1 cellular context compared by ENCODE assay signal in the genomic region with DNA sequence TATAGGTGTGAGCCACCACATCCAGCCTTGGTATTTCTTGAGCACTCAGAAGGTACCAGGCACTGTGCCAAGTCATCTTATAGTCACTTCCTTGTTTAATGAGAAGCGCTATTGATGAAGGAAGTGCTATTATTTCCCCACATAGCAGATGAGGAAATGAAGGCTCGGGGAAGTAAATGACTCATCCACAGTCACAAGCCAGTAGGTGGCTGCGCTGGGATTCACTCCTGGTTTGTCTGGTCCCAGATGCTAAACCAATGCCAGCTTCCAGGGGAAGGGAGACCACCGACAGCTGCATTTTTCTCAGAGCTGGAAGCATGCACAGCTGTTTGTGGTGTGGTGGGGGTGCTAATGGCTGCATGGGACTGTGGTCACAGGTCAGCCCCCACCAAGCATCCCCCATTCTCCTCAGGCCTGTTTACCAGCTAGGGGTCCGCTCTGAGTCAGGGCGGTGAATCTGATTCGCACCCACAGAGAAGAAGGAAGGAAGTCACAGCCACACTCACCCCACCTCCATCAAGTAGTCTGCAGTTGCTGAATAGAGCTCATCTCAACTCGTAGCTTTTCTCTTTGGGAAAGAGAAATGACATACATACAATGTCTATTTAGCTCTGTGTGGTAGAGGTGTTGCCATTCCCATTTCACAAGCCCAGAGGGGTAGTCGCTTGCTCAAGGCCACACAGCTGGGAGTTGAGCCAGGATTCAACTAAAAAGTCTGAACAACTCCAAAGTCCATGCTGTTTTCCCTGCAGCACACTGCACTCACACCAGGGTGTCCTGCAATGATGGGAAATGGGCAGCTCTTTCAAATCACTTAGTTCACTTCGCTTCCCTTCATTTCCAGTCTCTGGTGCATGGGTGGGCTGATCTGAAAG.
TF ChIP-seq lines count a peak whose summit lies in the region.

No MANE protein-coding gene starts in this region.

TF ChIP-seq in GM12878, 131 proteins besides CTCF, POLR2A, EP300 and RAD21 (continued from another document):
- TF ChIP-seq IKZF1 (conservative IDR thresholded peaks at IDR 0.05) (peak; percentile 92), CHD4 (IDR thresholded peaks at IDR 0.05) (no peak), MTA2 (IDR thresholded peaks at IDR 0.05; ENCODE audit: low read depth) (peak; percentile 70; the same call in 1 of the 2 replicates), PML (IDR thresholded peaks at IDR 0.05; ENCODE audit: low read length) (no peak), SPI1 (IDR thresholded peaks at IDR 0.05; ENCODE audit: borderline replicate concordance, insufficient read depth, low read depth, low read length) (peak; percentile 64; the same call in 1 of the 2 replicates), IRF4 (IDR thresholded peaks at IDR 0.05; ENCODE audit: low read depth, low read length) (no peak), TCF7 (IDR thresholded peaks at IDR 0.05; ENCODE audit: borderline replicate concordance) (no peak), IKZF2 (IDR thresholded peaks at IDR 0.05) (peak; percentile 60 to 78), NBN (IDR thresholded peaks at IDR 0.05) (peak; percentile 50; the same call in 1 of the 2 replicates), BHLHE40 (IDR thresholded peaks at IDR 0.05; ENCODE audit: borderline replicate concordance in 1 of 2, low read depth in 2 of 2, low read length in 1 of 2) (peak; percentile 27 to 69; a peak in 2 of 4 replicates), MEF2A (IDR thresholded peaks at IDR 0.05; ENCODE audit: insufficient read depth, low read depth, low read length) (no peak), GATAD2B (conservative IDR thresholded peaks at IDR 0.05; ENCODE audit: low read depth) (0 out of 2 replicates have a peak, but pooled peaks have one; percentile 47), NR2F1 (conservative IDR thresholded peaks at IDR 0.05) (peak; percentile 77), TCF12 (IDR thresholded peaks at IDR 0.05; ENCODE audit: low read depth, low read length) (peak; percentile 76; the same call in 1 of the 2 replicates), RUNX3 (IDR thresholded peaks at IDR 0.05; ENCODE audit: low read length) (peak; percentile 67), DPF2 (IDR thresholded peaks at IDR 0.05) (peak; percentile 91; the same call in 1 of the 2 replicates), MEF2B (IDR thresholded peaks at IDR 0.05; ENCODE audit: partially characterized antibody, poor library complexity, severe bottlenecking) (peak; percentile 14), ZNF24 (IDR thresholded peaks at IDR 0.05) (no peak)
- TF ChIP-seq, protein P1, sequence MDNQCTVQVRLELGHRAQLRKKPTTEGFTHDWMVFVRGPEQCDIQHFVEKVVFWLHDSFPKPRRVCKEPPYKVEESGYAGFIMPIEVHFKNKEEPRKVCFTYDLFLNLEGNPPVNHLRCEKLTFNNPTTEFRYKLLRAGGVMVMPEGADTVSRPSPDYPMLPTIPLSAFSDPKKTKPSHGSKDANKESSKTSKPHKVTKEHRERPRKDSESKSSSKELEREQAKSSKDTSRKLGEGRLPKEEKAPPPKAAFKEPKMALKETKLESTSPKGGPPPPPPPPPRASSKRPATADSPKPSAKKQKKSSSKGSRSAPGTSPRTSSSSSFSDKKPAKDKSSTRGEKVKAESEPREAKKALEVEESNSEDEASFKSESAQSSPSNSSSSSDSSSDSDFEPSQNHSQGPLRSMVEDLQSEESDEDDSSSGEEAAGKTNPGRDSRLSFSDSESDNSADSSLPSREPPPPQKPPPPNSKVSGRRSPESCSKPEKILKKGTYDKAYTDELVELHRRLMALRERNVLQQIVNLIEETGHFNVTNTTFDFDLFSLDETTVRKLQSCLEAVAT (IDR thresholded peaks at IDR 0.05), result peak; percentile 46; the same call in 1 of the 2 replicates
- TF ChIP-seq, protein P2, sequence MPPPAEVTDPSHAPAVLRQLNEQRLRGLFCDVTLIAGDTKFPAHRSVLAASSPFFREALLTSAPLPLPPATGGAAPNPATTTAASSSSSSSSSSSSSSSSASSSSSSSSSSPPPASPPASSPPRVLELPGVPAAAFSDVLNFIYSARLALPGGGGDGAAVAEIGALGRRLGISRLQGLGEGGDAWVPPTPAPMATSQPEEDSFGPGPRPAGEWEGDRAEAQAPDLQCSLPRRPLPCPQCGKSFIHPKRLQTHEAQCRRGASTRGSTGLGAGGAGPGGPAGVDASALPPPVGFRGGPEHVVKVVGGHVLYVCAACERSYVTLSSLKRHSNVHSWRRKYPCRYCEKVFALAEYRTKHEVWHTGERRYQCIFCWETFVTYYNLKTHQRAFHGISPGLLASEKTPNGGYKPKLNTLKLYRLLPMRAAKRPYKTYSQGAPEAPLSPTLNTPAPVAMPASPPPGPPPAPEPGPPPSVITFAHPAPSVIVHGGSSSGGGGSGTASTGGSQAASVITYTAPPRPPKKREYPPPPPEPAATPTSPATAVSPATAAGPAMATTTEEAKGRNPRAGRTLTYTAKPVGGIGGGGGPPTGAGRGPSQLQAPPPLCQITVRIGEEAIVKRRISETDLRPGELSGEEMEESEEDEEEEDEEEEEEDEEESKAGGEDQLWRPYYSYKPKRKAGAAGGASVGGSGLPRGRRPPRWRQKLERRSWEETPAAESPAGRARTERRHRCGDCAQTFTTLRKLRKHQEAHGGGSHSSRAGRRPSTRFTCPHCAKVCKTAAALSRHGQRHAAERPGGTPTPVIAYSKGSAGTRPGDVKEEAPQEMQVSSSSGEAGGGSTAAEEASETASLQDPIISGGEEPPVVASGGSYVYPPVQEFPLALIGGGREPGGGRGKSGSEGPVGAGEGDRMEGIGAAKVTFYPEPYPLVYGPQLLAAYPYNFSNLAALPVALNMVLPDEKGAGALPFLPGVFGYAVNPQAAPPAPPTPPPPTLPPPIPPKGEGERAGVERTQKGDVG (CRISPR knock-in tag; IDR thresholded peaks at IDR 0.05), result no peak
- TF ChIP-seq, protein P3, sequence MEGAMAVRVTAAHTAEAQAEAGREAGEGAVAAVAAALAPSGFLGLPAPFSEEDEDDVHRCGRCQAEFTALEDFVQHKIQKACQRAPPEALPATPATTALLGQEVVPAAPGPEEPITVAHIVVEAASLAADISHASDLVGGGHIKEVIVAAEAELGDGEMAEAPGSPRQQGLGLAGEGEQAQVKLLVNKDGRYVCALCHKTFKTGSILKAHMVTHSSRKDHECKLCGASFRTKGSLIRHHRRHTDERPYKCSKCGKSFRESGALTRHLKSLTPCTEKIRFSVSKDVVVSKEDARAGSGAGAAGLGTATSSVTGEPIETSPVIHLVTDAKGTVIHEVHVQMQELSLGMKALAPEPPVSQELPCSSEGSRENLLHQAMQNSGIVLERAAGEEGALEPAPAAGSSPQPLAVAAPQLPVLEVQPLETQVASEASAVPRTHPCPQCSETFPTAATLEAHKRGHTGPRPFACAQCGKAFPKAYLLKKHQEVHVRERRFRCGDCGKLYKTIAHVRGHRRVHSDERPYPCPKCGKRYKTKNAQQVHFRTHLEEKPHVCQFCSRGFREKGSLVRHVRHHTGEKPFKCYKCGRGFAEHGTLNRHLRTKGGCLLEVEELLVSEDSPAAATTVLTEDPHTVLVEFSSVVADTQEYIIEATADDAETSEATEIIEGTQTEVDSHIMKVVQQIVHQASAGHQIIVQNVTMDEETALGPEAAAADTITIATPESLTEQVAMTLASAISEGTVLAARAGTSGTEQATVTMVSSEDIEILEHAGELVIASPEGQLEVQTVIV (IDR thresholded peaks at IDR 0.05; ENCODE audit: borderline replicate concordance, partially characterized antibody), result no peak
- TF ChIP-seq, protein P4, sequence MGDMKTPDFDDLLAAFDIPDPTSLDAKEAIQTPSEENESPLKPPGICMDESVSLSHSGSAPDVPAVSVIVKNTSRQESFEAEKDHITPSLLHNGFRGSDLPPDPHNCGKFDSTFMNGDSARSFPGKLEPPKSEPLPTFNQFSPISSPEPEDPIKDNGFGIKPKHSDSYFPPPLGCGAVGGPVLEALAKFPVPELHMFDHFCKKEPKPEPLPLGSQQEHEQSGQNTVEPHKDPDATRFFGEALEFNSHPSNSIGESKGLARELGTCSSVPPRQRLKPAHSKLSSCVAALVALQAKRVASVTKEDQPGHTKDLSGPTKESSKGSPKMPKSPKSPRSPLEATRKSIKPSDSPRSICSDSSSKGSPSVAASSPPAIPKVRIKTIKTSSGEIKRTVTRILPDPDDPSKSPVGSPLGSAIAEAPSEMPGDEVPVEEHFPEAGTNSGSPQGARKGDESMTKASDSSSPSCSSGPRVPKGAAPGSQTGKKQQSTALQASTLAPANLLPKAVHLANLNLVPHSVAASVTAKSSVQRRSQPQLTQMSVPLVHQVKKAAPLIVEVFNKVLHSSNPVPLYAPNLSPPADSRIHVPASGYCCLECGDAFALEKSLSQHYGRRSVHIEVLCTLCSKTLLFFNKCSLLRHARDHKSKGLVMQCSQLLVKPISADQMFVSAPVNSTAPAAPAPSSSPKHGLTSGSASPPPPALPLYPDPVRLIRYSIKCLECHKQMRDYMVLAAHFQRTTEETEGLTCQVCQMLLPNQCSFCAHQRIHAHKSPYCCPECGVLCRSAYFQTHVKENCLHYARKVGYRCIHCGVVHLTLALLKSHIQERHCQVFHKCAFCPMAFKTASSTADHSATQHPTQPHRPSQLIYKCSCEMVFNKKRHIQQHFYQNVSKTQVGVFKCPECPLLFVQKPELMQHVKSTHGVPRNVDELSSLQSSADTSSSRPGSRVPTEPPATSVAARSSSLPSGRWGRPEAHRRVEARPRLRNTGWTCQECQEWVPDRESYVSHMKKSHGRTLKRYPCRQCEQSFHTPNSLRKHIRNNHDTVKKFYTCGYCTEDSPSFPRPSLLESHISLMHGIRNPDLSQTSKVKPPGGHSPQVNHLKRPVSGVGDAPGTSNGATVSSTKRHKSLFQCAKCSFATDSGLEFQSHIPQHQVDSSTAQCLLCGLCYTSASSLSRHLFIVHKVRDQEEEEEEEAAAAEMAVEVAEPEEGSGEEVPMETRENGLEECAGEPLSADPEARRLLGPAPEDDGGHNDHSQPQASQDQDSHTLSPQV (IDR thresholded peaks at IDR 0.05), result no peak
TF ChIP-seq in GM12878: peak in this region for 14.
